17 cellular contexts compared by ENCODE assay signal in the genomic region with DNA sequence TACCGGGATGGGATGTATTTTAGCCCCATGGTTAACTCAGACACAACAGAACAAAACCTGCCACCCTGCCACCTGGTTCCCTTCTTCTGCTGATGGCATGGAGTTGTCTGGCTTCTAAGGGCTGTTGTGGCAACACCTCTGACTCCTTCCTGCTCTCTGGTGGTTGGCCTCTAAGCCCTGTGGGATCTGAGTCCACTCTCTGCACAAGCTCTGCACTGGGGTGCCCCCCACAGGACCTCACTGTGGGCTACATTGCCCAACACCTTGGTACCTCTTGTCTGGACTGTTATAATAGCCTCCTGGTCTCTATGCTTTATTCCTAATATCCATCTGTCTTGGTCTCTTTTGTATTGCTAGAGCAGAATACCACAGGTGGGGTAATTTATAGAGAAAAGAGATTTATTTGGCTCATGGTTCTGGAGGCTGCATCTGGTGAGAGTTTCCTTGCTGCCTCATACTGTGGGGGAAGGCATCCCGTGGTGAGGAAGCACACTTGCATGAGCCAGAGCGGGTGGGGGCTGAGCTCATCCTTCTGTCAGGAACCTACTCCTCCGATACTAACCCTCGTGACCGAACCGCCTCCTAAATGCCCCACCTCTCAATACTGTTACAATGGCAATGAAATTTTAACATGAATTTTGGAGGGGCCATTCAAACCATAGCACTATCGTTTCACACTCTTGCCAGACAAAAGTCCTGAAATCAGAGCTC.
DNase-seq lines count a peak whose midpoint lies in the region; TF ChIP-seq lines count a peak whose summit lies in the region.
"Had no signal": no experiment of that assay in that cellular context is flagged by ENCODE, and none has a peak within 500 bp of the region (broad histone marks: within the 10 kb centered on the region; RNA-seq: fewer than 3 reads in every experiment).

No MANE protein-coding gene starts in this region.

- H3K36me3 Mint-ChIP-seq in MCF 10A (ENCODE audit: insufficient read depth, unreplicated experiment) (no peaks in the 10 kb centered on the region), endodermal cell (ENCODE audit: low read depth) (peaks cover 7% of the 10 kb centered on the region), nephron progenitor cell (ENCODE audit: low read depth) (no peaks in the 10 kb centered on the region), neural progenitor cell (no peaks in the 10 kb centered on the region)
- H3K36me3 Mint-ChIP-seq: CD4-positive, CD25-positive, alpha-beta regulatory T cell had no signal

- POLR2A ChIA-PET in MCF 10A (lab: Yijun Ruan, JAX): no interaction called here

- dilution Hi-C loops in mammary epithelial cell (cut with HindIII; ENCODE audit: low sequenced_read_pairs): no loop called here

- BruUV-seq in MCF 10A (replicated peaks; lab: Mats Ljungman, UMichigan): no TSS peak
- no TSS peak for BruUV-seq in mammary epithelial cell (replicated peaks; lab: Mats Ljungman, UMichigan)

- no peaks in the 10 kb centered on the region for H3K27me3 ChIP-seq in mammary epithelial cell (ENCODE audit: insufficient read depth, low read length)
- peaks cover 8% of the 10 kb centered on the region for H3K27me3 ChIP-seq in endodermal cell (ENCODE audit: control insufficient read depth, insufficient read depth, low read length, poor library complexity, severe bottlenecking)
- H3K27me3 ChIP-seq in neural progenitor cell: no peaks in the 10 kb centered on the region
- H3K27me3 ChIP-seq: Peyer's patch had no signal

- H3K27ac Mint-ChIP-seq in MCF 10A (ENCODE audit: low read depth, unreplicated experiment) (peak overlapping the region; percentile 47), endodermal cell (no peak overlapping the region), nephron progenitor cell (peak overlapping the region; percentile 76), neural progenitor cell (no peak overlapping the region)
- H3K27ac Mint-ChIP-seq: CD4-positive, CD25-positive, alpha-beta regulatory T cell; IgD-negative memory B cell had no signal

- no peaks in the 10 kb centered on the region for H3F3A ChIP-seq in neural progenitor cell (ENCODE audit: low read depth)

- H3K4me1 ChIP-seq in mammary epithelial cell (ENCODE audit: insufficient read depth, low read length) (no peaks in the 10 kb centered on the region), endodermal cell (ENCODE audit: control insufficient read depth, insufficient read depth, low read length) (peaks cover 16% of the 10 kb centered on the region), neural progenitor cell (peaks cover 2% of the 10 kb centered on the region)
- H3K4me1 ChIP-seq: Peyer's patch had no signal

- no peak overlapping the region for H3K4me3 Mint-ChIP-seq in MCF 10A (ENCODE audit: unreplicated experiment)
- no peak overlapping the region for H3K4me3 Mint-ChIP-seq in endodermal cell
- no peak overlapping the region for H3K4me3 Mint-ChIP-seq in nephron progenitor cell
- H3K4me3 Mint-ChIP-seq in neural progenitor cell: no peak overlapping the region
- H3K4me3 Mint-ChIP-seq: CD4-positive, CD25-positive, alpha-beta regulatory T cell; IgD-negative memory B cell had no signal

- H3K9ac ChIP-seq in mammary epithelial cell (ENCODE audit: insufficient read depth, low read length): no peak overlapping the region
- no peak overlapping the region for H3K9ac ChIP-seq in endodermal cell (ENCODE audit: extremely low read depth, low read length, poor library complexity, severe bottlenecking)
- no peak overlapping the region for H3K9ac ChIP-seq in neural progenitor cell
- H3K9ac ChIP-seq: SK-N-SH had no signal

- 57% methylated on average over 8 of the region's 8 CpGs for WGBS in mammary epithelial cell (ENCODE audit: low coverage, missing lambda C conversion rate)
- WGBS in endodermal cell (ENCODE audit: insufficient coverage in 1 of 2, insufficient read length in 1 of 2), 2 experiments: 85 to 91% methylated on average over 6 to 8 of the region's 8 CpGs

- H3K27ac ChIP-seq in mammary epithelial cell (ENCODE audit: insufficient read depth, low read depth, low read length) (no peak overlapping the region), endodermal cell (ENCODE audit: low read depth, low read length) (no peak overlapping the region), neural progenitor cell (no peak overlapping the region)
- H3K27ac ChIP-seq: Peyer's patch had no signal

- H3K27me3 Mint-ChIP-seq in MCF 10A (ENCODE audit: insufficient read depth, unreplicated experiment): peaks cover 27% of the 10 kb centered on the region
- peaks cover 33% of the 10 kb centered on the region for H3K27me3 Mint-ChIP-seq in endodermal cell (ENCODE audit: insufficient read depth)
- no peaks in the 10 kb centered on the region for H3K27me3 Mint-ChIP-seq in nephron progenitor cell (ENCODE audit: low read depth, poor library complexity)
- H3K27me3 Mint-ChIP-seq in neural progenitor cell (ENCODE audit: insufficient read depth, low read depth): no peaks in the 10 kb centered on the region
- H3K27me3 Mint-ChIP-seq: CD4-positive, CD25-positive, alpha-beta regulatory T cell; IgD-negative memory B cell had no signal

- H3K36me3 ChIP-seq in mammary epithelial cell (ENCODE audit: insufficient read depth, low read length) (no peaks in the 10 kb centered on the region), endodermal cell (ENCODE audit: control insufficient read depth, insufficient read depth, low read length) (no peaks in the 10 kb centered on the region), neural progenitor cell (no peaks in the 10 kb centered on the region)
- H3K36me3 ChIP-seq: Peyer's patch had no signal

- H3K4me2 ChIP-seq in mammary epithelial cell (ENCODE audit: insufficient read depth, low read depth, low read length): no peak overlapping the region
- no peak overlapping the region for H3K4me2 ChIP-seq in neural progenitor cell
- H3K4me2 ChIP-seq: SK-N-SH had no signal

- H3K9me3 Mint-ChIP-seq in MCF 10A (ENCODE audit: unreplicated experiment): no peaks in the 10 kb centered on the region
- H3K9me3 Mint-ChIP-seq in endodermal cell: no peaks in the 10 kb centered on the region
- peaks cover 10% of the 10 kb centered on the region for H3K9me3 Mint-ChIP-seq in nephron progenitor cell
- no peaks in the 10 kb centered on the region for H3K9me3 Mint-ChIP-seq in neural progenitor cell

- H3K4me1 Mint-ChIP-seq in MCF 10A (ENCODE audit: insufficient read depth, unreplicated experiment) (no peaks in the 10 kb centered on the region), endodermal cell (peaks cover 33% of the 10 kb centered on the region), nephron progenitor cell (peaks cover 12% of the 10 kb centered on the region), neural progenitor cell (no peaks in the 10 kb centered on the region)
- H3K4me1 Mint-ChIP-seq: CD4-positive, CD25-positive, alpha-beta regulatory T cell; IgD-negative memory B cell had no signal

- TF ChIP-seq CTCF in MCF 10A (IDR thresholded peaks at IDR 0.05; ENCODE audit: unreplicated experiment): no peak
- no peak for TF ChIP-seq CTCF in mammary epithelial cell (conservative IDR thresholded peaks at IDR 0.05 in 1 of 2, IDR thresholded peaks at IDR 0.05 in 1 of 2; ENCODE audit: extremely low read depth in 1 of 2, insufficient read depth in 1 of 2, low read depth in 1 of 2, low read length in 2 of 2)
- TF ChIP-seq CTCF in endodermal cell (conservative IDR thresholded peaks at IDR 0.05): peak; percentile 50
- no peak for TF ChIP-seq CTCF in nephron progenitor cell (IDR thresholded peaks at IDR 0.05)
- no peak for TF ChIP-seq CTCF in neural progenitor cell (IDR thresholded peaks at IDR 0.05)

- DNase-seq in MCF 10A (ENCODE audit: unreplicated experiment) (no peak), mammary epithelial cell (no peak), endodermal cell (no peak), nephron progenitor cell (no peak), neural progenitor cell (ENCODE audit: low spot score) (no peak), AG08396 (ENCODE audit: low spot score) (no peak), NCI-H2196 (lab: John Stamatoyannopoulos, UW; ENCODE audit: unreplicated experiment) (no peak)
- no peak for DNase-seq in NK-92 treated with Interleukin-12 subunit alpha and Interleukin-12 subunit beta, amount 100 ng/mL, for 24 hours (lab: John Stamatoyannopoulos, UW)
- DNase-seq: CD4-positive, CD25-positive, alpha-beta regulatory T cell; HCEC 1CT; NCI-H1436; NCI-H2081 treated with DMSO at 0.1 percent for 48 hours; NCI-H345; Peyer's patch; Right ventricle myocardium superior; SK-N-SH had no signal

- no peaks in the 10 kb centered on the region for H4K20me1 ChIP-seq in mammary epithelial cell (ENCODE audit: insufficient read depth, low read length)
- H4K20me1 ChIP-seq in neural progenitor cell (ENCODE audit: low read depth): no peaks in the 10 kb centered on the region

- in situ Hi-C loops in mammary epithelial cell (cut with MboI; ENCODE audit: low sequenced_read_pairs in 2 of 2): no loop called here

- H3K79me2 ChIP-seq in mammary epithelial cell (ENCODE audit: insufficient read depth, low read length) (no peaks in the 10 kb centered on the region), neural progenitor cell (ENCODE audit: low read depth) (no peaks in the 10 kb centered on the region)

- no peak overlapping the region for H2AFZ ChIP-seq in mammary epithelial cell (ENCODE audit: low read depth, low read length)
- no peak overlapping the region for H2AFZ ChIP-seq in neural progenitor cell (replicated peaks)

- H3K4me3 ChIP-seq in mammary epithelial cell (replicated peaks in 1 of 3; ENCODE audit: insufficient read depth in 1 of 3, low read depth in 2 of 3, low read length in 3 of 3): no peak overlapping the region
- H3K4me3 ChIP-seq in endodermal cell (ENCODE audit: low read length): no peak overlapping the region
- H3K4me3 ChIP-seq in neural progenitor cell: no peak overlapping the region
- H3K4me3 ChIP-seq: Peyer's patch had no signal

- CTCF ChIA-PET in MCF 10A (lab: Yijun Ruan, JAX) (interaction anchor here (0.7 to 0.9 kb wide), 2 partner anchors 10 to 112 kb away, joined by 3 to 8 read pairs; no protein-coding TSS in a partner anchor), mammary epithelial cell (lab: Charles Lee; ENCODE audit: low non-redundant PET) (no interaction called here)

- H3K9me3 ChIP-seq in mammary epithelial cell (replicated peaks; ENCODE audit: insufficient read depth, low read length): peaks cover 24% of the 10 kb centered on the region
- H3K9me3 ChIP-seq in endodermal cell (ENCODE audit: control insufficient read depth, low read length): peaks cover 13% of the 10 kb centered on the region
- H3K9me3 ChIP-seq in neural progenitor cell (ENCODE audit: low read depth): no peaks in the 10 kb centered on the region
- H3K9me3 ChIP-seq: Peyer's patch, SK-N-SH had no signal

- intact Hi-C loops in MCF 10A (cut with micrococcal nuclease): no loop called here
- intact Hi-C loops in mammary epithelial cell (cut with micrococcal nuclease): no loop called here

Comparison
In these comparisons a context has a peak if more than half of its experiments do, and no peak if none do; other contexts are left out.
1. H3K27ac Mint-ChIP-seq: peak in MCF 10A (single experiment) and nephron progenitor cell (single experiment); none in endodermal cell (single experiment) and neural progenitor cell (single experiment).